22 cellular contexts compared by ENCODE assay signal in genomic region chr6:89694428-89694827, GRCh38.
"Had no signal": no experiment of that assay in that cellular context is flagged by ENCODE, and none has a peak within 500 bp of the region (broad histone marks: within the 10 kb centered on the region; RNA-seq: fewer than 3 reads in every experiment).

No MANE protein-coding gene starts in this region.

- H3K4me1 ChIP-seq: SJSA1 had no signal

- DNase-seq: KBM-7, MG63, NCI-H1092, NCI-H1105 treated with DMSO at 0.1 percent for 48 hours, NCI-H1417 treated with DMSO at 0.1 percent for 48 hours, NCI-H146, NCI-H1694 treated with DMSO at 0.1 percent for 48 hours, NCI-H1930, NCI-H2081, NCI-H2107, NCI-H2171, NCI-H226, NCI-H446, NCI-H510A, NCI-H524 treated with DMSO at 0.1 percent for 48 hours, NCI-H69, NCI-H774, Right ventricle myocardium superior, RPMI8226, SIG-M5 had no signal

- H3K27ac ChIP-seq: SJSA1, SK-N-MC had no signal

- H3K27me3 ChIP-seq: MG63, SJSA1 had no signal

- H3K4me3 ChIP-seq: MG63, SJSA1, SK-N-MC had no signal
